In the genomic region with DNA sequence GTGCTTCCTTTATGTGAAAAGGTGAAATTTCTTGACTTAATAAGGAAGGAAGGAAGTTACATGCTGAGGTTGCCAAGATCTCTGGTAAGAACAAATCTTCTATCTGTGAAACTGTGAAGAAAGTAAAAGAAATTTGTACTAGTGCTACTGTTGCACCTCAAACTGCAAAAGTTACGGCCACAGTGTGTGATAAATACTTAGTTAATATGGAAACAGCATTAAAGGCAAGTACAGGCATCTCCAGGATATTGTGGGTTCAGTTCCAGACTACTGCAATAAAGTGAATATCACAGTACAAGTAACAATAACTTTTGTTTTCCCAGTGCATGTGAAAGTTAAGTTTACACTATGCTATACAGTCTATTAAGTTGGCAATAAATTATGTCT, we compare ENCODE assay signal across 15 cellular contexts.
"Had no signal": no experiment of that assay in that cellular context is flagged by ENCODE, and none has a peak within 500 bp of the region (broad histone marks: within the 10 kb centered on the region; RNA-seq: fewer than 3 reads in every experiment).

No MANE protein-coding gene starts in this region.

- H3K27me3 Mint-ChIP-seq: activated CD4-positive, alpha-beta memory T cell treated with anti-CD3 and anti-CD28 coated beads for 36 hours; activated naive CD8-positive, alpha-beta T cell; central memory CD8-positive, alpha-beta T cell; memory B cell; progenitor cell of endocrine pancreas had no signal

- H3K9me3 Mint-ChIP-seq: activated CD4-positive, alpha-beta memory T cell treated with anti-CD3 and anti-CD28 coated beads for 36 hours; central memory CD8-positive, alpha-beta T cell; memory B cell had no signal

- H3K4me1 Mint-ChIP-seq: central memory CD8-positive, alpha-beta T cell; memory B cell had no signal

- H3K27ac Mint-ChIP-seq: activated CD4-positive, alpha-beta memory T cell treated with anti-CD3 and anti-CD28 coated beads for 36 hours; activated naive CD8-positive, alpha-beta T cell; memory B cell; progenitor cell of endocrine pancreas had no signal

- ATAC-seq: gastrocnemius medialis, left ventricle myocardium superior had no signal

- H3K4me3 Mint-ChIP-seq: activated CD4-positive, alpha-beta memory T cell treated with anti-CD3 and anti-CD28 coated beads for 36 hours; activated naive CD8-positive, alpha-beta T cell; central memory CD8-positive, alpha-beta T cell; memory B cell had no signal

- DNase-seq: activated CD4-positive, alpha-beta memory T cell treated with anti-CD3 and anti-CD28 coated beads for 36 hours; activated gamma-delta T cell; brain microvascular endothelial cell; colonic mucosa; gastrocnemius medialis; head of caudate nucleus; left ventricle myocardium superior; stimulated activated CD4-positive, alpha-beta T cell treated with anti-CD3 and anti-CD28 coated beads, Interleukin-2, amount 100 ng/mL, for 24 hours; stimulated activated naive CD4-positive, alpha-beta T cell treated with Interleukin-2 at 50 U/mL for 16 hours; thyroid gland; WERI-Rb-1 had no signal

- H3K27ac ChIP-seq: brain microvascular endothelial cell, colonic mucosa, gastrocnemius medialis, thyroid gland, WERI-Rb-1 had no signal
